In genomic region chr6:29628419-29629281, GRCh38 we compare ENCODE assay signal across 1 cellular context.
TF ChIP-seq lines count a peak whose summit lies in the region.

No MANE protein-coding gene starts in this region.

TF ChIP-seq in HEK293, 187 proteins besides CTCF, POLR2A, EP300 and RAD21 (continued from another document and continues in another):
- TF ChIP-seq ZNF704 (tag by site-specific recombination; IDR thresholded peaks at IDR 0.05): no peak
- TF ChIP-seq ZNF600 (tag by site-specific recombination; IDR thresholded peaks at IDR 0.05): peak; percentile 99
- TF ChIP-seq ZNF292 (tag by site-specific recombination; IDR thresholded peaks at IDR 0.05; ENCODE audit: borderline replicate concordance, low read depth): no peak
- TF ChIP-seq ZNF544 (tag by site-specific recombination; IDR thresholded peaks at IDR 0.05): no peak
- TF ChIP-seq REPIN1 (tag by site-specific recombination; IDR thresholded peaks at IDR 0.05; ENCODE audit: low read depth): peak; percentile 51; the same call in 1 of the 2 replicates
- TF ChIP-seq ZNF561 (tag by site-specific recombination; IDR thresholded peaks at IDR 0.05; ENCODE audit: borderline replicate concordance): peak; percentile 46; the same call in 1 of the 2 replicates
- TF ChIP-seq ZNF449 (tag by site-specific recombination; IDR thresholded peaks at IDR 0.05): no peak
- TF ChIP-seq SP3 (tag by site-specific recombination; IDR thresholded peaks at IDR 0.05): peak; percentile 69
- peak; percentile 84 for TF ChIP-seq ZNF398 (tag by site-specific recombination; IDR thresholded peaks at IDR 0.05)
- TF ChIP-seq, protein P1, sequence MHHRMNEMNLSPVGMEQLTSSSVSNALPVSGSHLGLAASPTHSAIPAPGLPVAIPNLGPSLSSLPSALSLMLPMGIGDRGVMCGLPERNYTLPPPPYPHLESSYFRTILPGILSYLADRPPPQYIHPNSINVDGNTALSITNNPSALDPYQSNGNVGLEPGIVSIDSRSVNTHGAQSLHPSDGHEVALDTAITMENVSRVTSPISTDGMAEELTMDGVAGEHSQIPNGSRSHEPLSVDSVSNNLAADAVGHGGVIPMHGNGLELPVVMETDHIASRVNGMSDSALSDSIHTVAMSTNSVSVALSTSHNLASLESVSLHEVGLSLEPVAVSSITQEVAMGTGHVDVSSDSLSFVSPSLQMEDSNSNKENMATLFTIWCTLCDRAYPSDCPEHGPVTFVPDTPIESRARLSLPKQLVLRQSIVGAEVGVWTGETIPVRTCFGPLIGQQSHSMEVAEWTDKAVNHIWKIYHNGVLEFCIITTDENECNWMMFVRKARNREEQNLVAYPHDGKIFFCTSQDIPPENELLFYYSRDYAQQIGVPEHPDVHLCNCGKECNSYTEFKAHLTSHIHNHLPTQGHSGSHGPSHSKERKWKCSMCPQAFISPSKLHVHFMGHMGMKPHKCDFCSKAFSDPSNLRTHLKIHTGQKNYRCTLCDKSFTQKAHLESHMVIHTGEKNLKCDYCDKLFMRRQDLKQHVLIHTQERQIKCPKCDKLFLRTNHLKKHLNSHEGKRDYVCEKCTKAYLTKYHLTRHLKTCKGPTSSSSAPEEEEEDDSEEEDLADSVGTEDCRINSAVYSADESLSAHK (tag by site-specific recombination; IDR thresholded peaks at IDR 0.05): peak; percentile 63
- peak; percentile 87 for TF ChIP-seq ZBTB10 (tag by site-specific recombination; IDR thresholded peaks at IDR 0.05)
- TF ChIP-seq ZSCAN23 (tag by site-specific recombination; IDR thresholded peaks at IDR 0.05): peak; percentile 65; the same call in 1 of the 2 replicates
- TF ChIP-seq KLF16 (tag by site-specific recombination; IDR thresholded peaks at IDR 0.05): no peak
- peak; percentile 56; the same call in 1 of the 2 replicates for TF ChIP-seq ZNF366 (tag by site-specific recombination; conservative IDR thresholded peaks at IDR 0.05)
- TF ChIP-seq ZNF514 (tag by site-specific recombination; IDR thresholded peaks at IDR 0.05): no peak
- TF ChIP-seq, protein P2, sequence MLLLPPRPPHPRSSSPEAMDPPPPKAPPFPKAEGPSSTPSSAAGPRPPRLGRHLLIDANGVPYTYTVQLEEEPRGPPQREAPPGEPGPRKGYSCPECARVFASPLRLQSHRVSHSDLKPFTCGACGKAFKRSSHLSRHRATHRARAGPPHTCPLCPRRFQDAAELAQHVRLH (tag by site-specific recombination; IDR thresholded peaks at IDR 0.05): peak; percentile 51; the same call in 1 of the 2 replicates
- TF ChIP-seq ZNF155 (tag by site-specific recombination; IDR thresholded peaks at IDR 0.05): no peak
- TF ChIP-seq ZNF707 (tag by site-specific recombination; IDR thresholded peaks at IDR 0.05): no peak
- peak; percentile 66; the same call in 1 of the 2 replicates for TF ChIP-seq ZNF501 (tag by site-specific recombination; IDR thresholded peaks at IDR 0.05)
- no peak for TF ChIP-seq ZNF266 (tag by site-specific recombination; IDR thresholded peaks at IDR 0.05; ENCODE audit: low read depth)
- 0 out of 2 replicates have a peak, but pooled peaks have one; percentile 56 for TF ChIP-seq ZBTB21 (tag by site-specific recombination; IDR thresholded peaks at IDR 0.05)
- TF ChIP-seq ZNF2 (tag by site-specific recombination; IDR thresholded peaks at IDR 0.05): peak; percentile 83
- TF ChIP-seq ZNF169 (tag by site-specific recombination; IDR thresholded peaks at IDR 0.05): no peak
- TF ChIP-seq KLF10 (tag by site-specific recombination; IDR thresholded peaks at IDR 0.05): no peak
- no peak for TF ChIP-seq BCL11B (tag by site-specific recombination; IDR thresholded peaks at IDR 0.05; ENCODE audit: low read depth)
- TF ChIP-seq ZNF140 (tag by site-specific recombination; IDR thresholded peaks at IDR 0.05): no peak
- no peak for TF ChIP-seq ZNF488 (tag by site-specific recombination; IDR thresholded peaks at IDR 0.05)
- no peak for TF ChIP-seq ZNF791 (tag by site-specific recombination; IDR thresholded peaks at IDR 0.05)
- TF ChIP-seq, protein P3, sequence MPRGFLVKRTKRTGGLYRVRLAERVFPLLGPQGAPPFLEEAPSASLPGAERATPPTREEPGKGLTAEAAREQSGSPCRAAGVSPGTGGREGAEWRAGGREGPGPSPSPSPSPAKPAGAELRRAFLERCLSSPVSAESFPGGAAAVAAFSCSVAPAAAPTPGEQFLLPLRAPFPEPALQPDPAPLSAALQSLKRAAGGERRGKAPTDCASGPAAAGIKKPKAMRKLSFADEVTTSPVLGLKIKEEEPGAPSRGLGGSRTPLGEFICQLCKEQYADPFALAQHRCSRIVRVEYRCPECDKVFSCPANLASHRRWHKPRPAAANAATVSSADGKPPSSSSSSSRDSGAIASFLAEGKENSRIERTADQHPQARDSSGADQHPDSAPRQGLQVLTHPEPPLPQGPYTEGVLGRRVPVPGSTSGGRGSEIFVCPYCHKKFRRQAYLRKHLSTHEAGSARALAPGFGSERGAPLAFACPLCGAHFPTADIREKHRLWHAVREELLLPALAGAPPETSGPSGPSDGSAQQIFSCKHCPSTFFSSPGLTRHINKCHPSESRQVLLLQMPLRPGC (tag by site-specific recombination; IDR thresholded peaks at IDR 0.05): no peak
- TF ChIP-seq ZFHX2 (tag by site-specific recombination; conservative IDR thresholded peaks at IDR 0.05): peak; percentile 12; the same call in 1 of the 2 replicates
- no peak; the same call in 1 of the 2 replicates for TF ChIP-seq ZNF623 (tag by site-specific recombination; IDR thresholded peaks at IDR 0.05)
- TF ChIP-seq ZNF48 (tag by site-specific recombination; IDR thresholded peaks at IDR 0.05): no peak
- TF ChIP-seq GLIS1 (tag by site-specific recombination; IDR thresholded peaks at IDR 0.05): peak; percentile 29; the same call in 1 of the 2 replicates
- TF ChIP-seq KLF1 (tag by site-specific recombination; IDR thresholded peaks at IDR 0.05): peak; percentile 80
- no peak for TF ChIP-seq ZFP41 (tag by site-specific recombination; IDR thresholded peaks at IDR 0.05; ENCODE audit: borderline replicate concordance)
- TF ChIP-seq ZNF112 (tag by site-specific recombination; IDR thresholded peaks at IDR 0.05): no peak
- TF ChIP-seq ZNF596 (tag by site-specific recombination; IDR thresholded peaks at IDR 0.05): no peak
- TF ChIP-seq ZNF350 (tag by site-specific recombination; IDR thresholded peaks at IDR 0.05): no peak
- no peak for TF ChIP-seq ZNF121 (tag by site-specific recombination; IDR thresholded peaks at IDR 0.05)
- no peak for TF ChIP-seq YY1 (tag by site-specific recombination; IDR thresholded peaks at IDR 0.05)
- TF ChIP-seq, protein P4, sequence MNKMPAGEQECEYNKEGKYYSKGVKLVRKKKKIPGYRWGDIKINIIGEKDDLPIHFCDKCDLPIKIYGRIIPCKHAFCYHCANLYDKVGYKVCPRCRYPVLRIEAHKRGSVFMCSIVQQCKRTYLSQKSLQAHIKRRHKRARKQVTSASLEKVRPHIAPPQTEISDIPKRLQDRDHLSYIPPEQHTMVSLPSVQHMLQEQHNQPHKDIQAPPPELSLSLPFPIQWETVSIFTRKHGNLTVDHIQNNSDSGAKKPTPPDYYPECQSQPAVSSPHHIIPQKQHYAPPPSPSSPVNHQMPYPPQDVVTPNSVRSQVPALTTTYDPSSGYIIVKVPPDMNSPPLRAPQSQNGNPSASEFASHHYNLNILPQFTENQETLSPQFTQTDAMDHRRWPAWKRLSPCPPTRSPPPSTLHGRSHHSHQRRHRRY (tag by site-specific recombination; IDR thresholded peaks at IDR 0.05): no peak; the same call in 1 of the 2 replicates
- no peak for TF ChIP-seq ZNF404 (tag by site-specific recombination; IDR thresholded peaks at IDR 0.05)
- no peak for TF ChIP-seq ZFP3 (tag by site-specific recombination; IDR thresholded peaks at IDR 0.05; ENCODE audit: low read depth)
- peak; percentile 87 for TF ChIP-seq ZBTB17 (tag by site-specific recombination; IDR thresholded peaks at IDR 0.05)
- TF ChIP-seq, protein P5, sequence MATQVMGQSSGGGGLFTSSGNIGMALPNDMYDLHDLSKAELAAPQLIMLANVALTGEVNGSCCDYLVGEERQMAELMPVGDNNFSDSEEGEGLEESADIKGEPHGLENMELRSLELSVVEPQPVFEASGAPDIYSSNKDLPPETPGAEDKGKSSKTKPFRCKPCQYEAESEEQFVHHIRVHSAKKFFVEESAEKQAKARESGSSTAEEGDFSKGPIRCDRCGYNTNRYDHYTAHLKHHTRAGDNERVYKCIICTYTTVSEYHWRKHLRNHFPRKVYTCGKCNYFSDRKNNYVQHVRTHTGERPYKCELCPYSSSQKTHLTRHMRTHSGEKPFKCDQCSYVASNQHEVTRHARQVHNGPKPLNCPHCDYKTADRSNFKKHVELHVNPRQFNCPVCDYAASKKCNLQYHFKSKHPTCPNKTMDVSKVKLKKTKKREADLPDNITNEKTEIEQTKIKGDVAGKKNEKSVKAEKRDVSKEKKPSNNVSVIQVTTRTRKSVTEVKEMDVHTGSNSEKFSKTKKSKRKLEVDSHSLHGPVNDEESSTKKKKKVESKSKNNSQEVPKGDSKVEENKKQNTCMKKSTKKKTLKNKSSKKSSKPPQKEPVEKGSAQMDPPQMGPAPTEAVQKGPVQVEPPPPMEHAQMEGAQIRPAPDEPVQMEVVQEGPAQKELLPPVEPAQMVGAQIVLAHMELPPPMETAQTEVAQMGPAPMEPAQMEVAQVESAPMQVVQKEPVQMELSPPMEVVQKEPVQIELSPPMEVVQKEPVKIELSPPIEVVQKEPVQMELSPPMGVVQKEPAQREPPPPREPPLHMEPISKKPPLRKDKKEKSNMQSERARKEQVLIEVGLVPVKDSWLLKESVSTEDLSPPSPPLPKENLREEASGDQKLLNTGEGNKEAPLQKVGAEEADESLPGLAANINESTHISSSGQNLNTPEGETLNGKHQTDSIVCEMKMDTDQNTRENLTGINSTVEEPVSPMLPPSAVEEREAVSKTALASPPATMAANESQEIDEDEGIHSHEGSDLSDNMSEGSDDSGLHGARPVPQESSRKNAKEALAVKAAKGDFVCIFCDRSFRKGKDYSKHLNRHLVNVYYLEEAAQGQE (tag by site-specific recombination; IDR thresholded peaks at IDR 0.05): no peak; the same call in 1 of the 2 replicates
- peak; percentile 53; the same call in 1 of the 2 replicates for TF ChIP-seq ZXDB (tag by site-specific recombination; IDR thresholded peaks at IDR 0.05)
- no peak; the same call in none of the 2 replicates for TF ChIP-seq KLF8 (tag by site-specific recombination; IDR thresholded peaks at IDR 0.05)
- TF ChIP-seq ZNF16 (tag by site-specific recombination; IDR thresholded peaks at IDR 0.05; ENCODE audit: low read depth): no peak
- peak; percentile 51; the same call in 1 of the 2 replicates for TF ChIP-seq ZFP37 (tag by site-specific recombination; IDR thresholded peaks at IDR 0.05)
- peak; percentile 71 for TF ChIP-seq KLF7 (tag by site-specific recombination; IDR thresholded peaks at IDR 0.05; ENCODE audit: borderline replicate concordance)
- peak; percentile 39; the same call in 1 of the 2 replicates for TF ChIP-seq ZNF785 (tag by site-specific recombination; IDR thresholded peaks at IDR 0.05)
